9 cellular contexts compared by ENCODE assay signal in the genomic region with DNA sequence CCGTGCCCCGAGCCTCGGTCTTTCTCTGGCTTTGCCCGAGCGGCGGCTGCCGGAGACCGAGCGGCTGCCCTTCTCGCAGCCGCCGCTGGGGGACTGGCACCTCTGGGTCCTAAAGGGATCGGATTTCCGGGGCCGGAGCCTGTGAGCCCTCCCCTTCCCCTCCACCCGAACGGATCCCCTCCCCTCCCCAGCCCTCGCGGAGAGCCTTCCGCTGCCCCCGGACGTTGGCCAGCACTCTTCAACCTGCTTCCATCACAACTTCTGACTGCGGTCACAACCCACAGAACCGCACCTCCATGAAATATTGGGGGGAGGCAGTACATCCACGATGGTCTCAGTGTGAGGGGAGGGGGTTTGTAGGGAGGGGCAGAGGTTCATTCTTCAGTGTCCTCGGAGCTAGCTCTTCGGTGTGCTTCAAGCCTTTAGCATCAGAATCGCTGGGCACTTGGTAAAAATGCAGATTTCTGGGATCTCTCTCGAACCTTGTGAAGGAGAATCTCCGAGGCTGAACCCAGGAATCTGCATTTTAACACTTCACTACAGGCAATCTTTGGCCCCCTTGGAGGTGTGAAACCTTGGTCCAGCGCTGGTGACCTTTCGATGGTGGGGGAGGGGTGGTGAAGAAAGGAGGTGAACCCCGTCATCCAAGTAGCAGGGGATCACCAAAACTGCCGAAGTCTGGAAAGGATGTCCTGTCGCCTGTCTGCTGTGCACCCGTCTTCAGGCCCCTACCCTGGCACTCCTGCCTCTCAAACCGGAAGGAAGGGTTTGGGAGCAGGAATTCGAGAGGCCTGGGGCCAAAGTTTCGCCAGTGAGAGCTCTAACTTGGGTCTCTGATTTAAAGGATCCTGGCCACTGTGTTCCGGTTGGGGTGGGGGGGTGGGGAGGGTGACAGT. TPM values are rescaled to one million over a fixed set of nuclear protein-coding genes. Genes with fewer than 3 reads are reported as not detected.
A peak's percentile ranks its signal among the peaks of the same experiment; 100 is the strongest.
DNase-seq lines count a peak whose midpoint lies in the region; ATAC-seq and TF ChIP-seq lines count a peak whose summit lies in the region.
"Had no signal": no experiment of that assay in that cellular context is flagged by ENCODE, and none has a peak within 500 bp of the region (broad histone marks: within the 10 kb centered on the region; RNA-seq: fewer than 3 reads in every experiment).

No MANE protein-coding gene starts in this region.

- H3K9me3 ChIP-seq in HUES6 (ENCODE audit: control insufficient read depth, insufficient read depth, low read depth, low read length) (no peaks in the 10 kb centered on the region), OCI-LY7 (ENCODE audit: low read length) (no peaks in the 10 kb centered on the region), esophagus (ENCODE audit: control insufficient read depth in 2 of 2, insufficient read depth in 1 of 2, low read depth in 1 of 2, low read length in 1 of 2) (no peaks in the 10 kb centered on the region), mucosa of stomach (ENCODE audit: control insufficient read depth, low read length) (no peaks in the 10 kb centered on the region)

- POLR2A ChIA-PET in OCI-LY7 (lab: Charles Lee): interaction anchor here (0.6 to 2.5 kb wide), 7 partner anchors 10 to 792 kb away, joined by 3 to 20 read pairs (median 4); a partner anchor contains a TSS

- H3K4me1 ChIP-seq in HUES6 (ENCODE audit: control insufficient read depth, insufficient read depth, low read length) (peaks cover 37% of the 10 kb centered on the region), OCI-LY7 (ENCODE audit: insufficient read depth, low read length, poor library complexity, severe bottlenecking) (peaks cover 44% of the 10 kb centered on the region), esophagus (ENCODE audit: control insufficient read depth in 2 of 2, insufficient read depth in 2 of 2, low read length in 1 of 2) (peaks cover 13 to 28% of the 10 kb centered on the region in 2 donors), mucosa of stomach (ENCODE audit: control insufficient read depth, insufficient read depth, low read length) (peaks cover 48% of the 10 kb centered on the region)

- intact Hi-C loops in OCI-LY7 (cut with micrococcal nuclease; ENCODE audit: unreplicated experiment): loop anchor here (1.0 to 10.0 kb wide), 3 partner anchors 10 to 476 kb away; a partner anchor contains a TSS

- peak; percentile 93 for DNase-seq in CD1c-positive myeloid dendritic cell (ENCODE audit: extremely low spot score)
- peak; percentile 95 for DNase-seq in OCI-LY7 (ENCODE audit: low spot score)
- DNase-seq in activated T-cell treated with anti-CD3 and anti-CD28 coated beads, Interleukin-2, amount 50 U/mL, for 24 hours: peak; percentile 89
- peak; percentile 54 to 73 for DNase-seq in stimulated activated CD8-positive, alpha-beta memory T cell treated with anti-CD3 and anti-CD28 coated beads, Interleukin-4, amount 100 ng/mL, for 4 hours (ENCODE audit: low read depth in 2 of 2, low spot score in 1 of 2)

- WGBS in esophagus, 2 donors: 0 to 1% methylated on average over 29 to 40 of the region's 40 CpGs

- H3K9ac ChIP-seq in HUES6 (ENCODE audit: low read length) (peak overlapping the region; percentile 66), mucosa of stomach (ENCODE audit: low read length) (peak overlapping the region; percentile 77)

- H3K4me3 ChIP-seq in HUES6 (ENCODE audit: low read depth, low read length) (peak overlapping the region; percentile 91), OCI-LY7 (ENCODE audit: low read depth, low read length, poor library complexity, severe bottlenecking) (peak overlapping the region; percentile 89), esophagus (ENCODE audit: low read depth in 1 of 2, low read length in 2 of 2) (peak overlapping the region; percentile 75 to 81), mucosa of stomach (ENCODE audit: low read length) (peak overlapping the region; percentile 83)

- H3K36me3 ChIP-seq in HUES6 (ENCODE audit: control insufficient read depth, insufficient read depth, low read length) (no peaks in the 10 kb centered on the region), OCI-LY7 (ENCODE audit: insufficient read depth, low read length) (peaks cover 27% of the 10 kb centered on the region), esophagus (ENCODE audit: control insufficient read depth in 2 of 2, insufficient read depth in 2 of 2, low read length in 1 of 2) (peaks cover 0 to 2% of the 10 kb centered on the region in 2 donors), mucosa of stomach (ENCODE audit: control insufficient read depth, insufficient read depth, low read length) (no peaks in the 10 kb centered on the region)

- TSS peak; percentile 61 for BruUV-seq in OCI-LY7 (replicated peaks; lab: Mats Ljungman, UMichigan)

- no peaks in the 10 kb centered on the region for H3K9me2 ChIP-seq in OCI-LY7 (ENCODE audit: insufficient read depth, low read length)

- peak overlapping the region; percentile 94 for H3K27ac Mint-ChIP-seq in activated T-cell treated with anti-CD3 and anti-CD28 coated beads, Interleukin-2, amount 50 U/mL, for 24 hours

- peaks cover 27% of the 10 kb centered on the region for H3K36me3 Mint-ChIP-seq in activated T-cell treated with anti-CD3 and anti-CD28 coated beads, Interleukin-2, amount 50 U/mL, for 24 hours (ENCODE audit: low read depth)

- peak overlapping the region; percentile 64; the same call in 1 of the 2 replicates for H2AFZ ChIP-seq in OCI-LY7 (ENCODE audit: low read length)

- H3K79me2 ChIP-seq in OCI-LY7 (ENCODE audit: insufficient read depth, low read depth, low read length): peaks cover 45% of the 10 kb centered on the region

- H3K27me3 Mint-ChIP-seq in activated T-cell treated with anti-CD3 and anti-CD28 coated beads, Interleukin-2, amount 50 U/mL, for 24 hours: no peaks in the 10 kb centered on the region

- no peaks in the 10 kb centered on the region for H3K9me3 Mint-ChIP-seq in activated T-cell treated with anti-CD3 and anti-CD28 coated beads, Interleukin-2, amount 50 U/mL, for 24 hours

- H3K4me3 Mint-ChIP-seq in activated T-cell treated with anti-CD3 and anti-CD28 coated beads, Interleukin-2, amount 50 U/mL, for 24 hours: peak overlapping the region; percentile 85

- H3K27ac ChIP-seq in HUES6 (ENCODE audit: low read depth, low read length) (no peak overlapping the region; the same call in 1 of the 2 replicates), OCI-LY7 (ENCODE audit: low read depth, low read length, poor library complexity, severe bottlenecking) (peak overlapping the region; percentile 87), esophagus (ENCODE audit: low read depth in 2 of 2, low read length in 1 of 2) (peak overlapping the region; percentile 82 to 91)

- H3K4me2 ChIP-seq in OCI-LY7 (ENCODE audit: low read length): peak overlapping the region; percentile 98

- CTCF ChIA-PET in OCI-LY7 (lab: Charles Lee; ENCODE audit: unreplicated experiment): interaction anchor here (0.6 to 1.6 kb wide), 5 partner anchors 8 to 57 kb away, joined by 3 to 5 read pairs (median 4); no protein-coding TSS in a partner anchor

- H3K27me3 ChIP-seq in HUES6 (ENCODE audit: control insufficient read depth, insufficient read depth, low read length) (peaks cover 15% of the 10 kb centered on the region; the same call in 1 of the 2 replicates), esophagus (ENCODE audit: control insufficient read depth in 1 of 2, insufficient read depth in 2 of 2, low read length in 2 of 2) (no peaks in the 10 kb centered on the region), mucosa of stomach (ENCODE audit: control insufficient read depth, insufficient read depth, low read length) (no peaks in the 10 kb centered on the region)

- ATAC-seq in GM19372 (IDR thresholded peaks at IDR 0.05; ENCODE audit: low read depth, unreplicated experiment): peak; percentile 47

- TF ChIP-seq CTCF in OCI-LY7 (conservative IDR thresholded peaks at IDR 0.05; ENCODE audit: low read length): peak; percentile 60

- peaks cover 47% of the 10 kb centered on the region for H3K4me1 Mint-ChIP-seq in activated T-cell treated with anti-CD3 and anti-CD28 coated beads, Interleukin-2, amount 50 U/mL, for 24 hours (ENCODE audit: low read depth)

- H4K20me1 ChIP-seq in OCI-LY7 (ENCODE audit: insufficient read depth, low read length): peaks cover 17% of the 10 kb centered on the region

RNA-seq across cellular contexts. Expression of a gene that starts 0.8 kb away (rescaled TPM):
- 45.3 and 73.2 TPM in 2 replicates for total RNA-seq in OCI-LY7 (2014; rRNA removed; shearing (Covaris generic))
- 73.9 and 87.0 TPM in 2 replicates for total RNA-seq in OCI-LY7 (2022)
- polyA plus RNA-seq in esophagus: 10 to 100 TPM; 15.4 to 31.3 TPM

RNA-seq across cellular contexts. Expression of a gene that starts 14.5 kb away (rescaled TPM):
- 0.57 TPM in 1 of 2 replicates, not detected in the other for total RNA-seq in OCI-LY7 (2014; rRNA removed; shearing (Covaris generic))
- 1.1 TPM in 1 of 2 replicates, not detected in the other for total RNA-seq in OCI-LY7 (2022)
- polyA plus RNA-seq in esophagus: 1 to 10 TPM; 7.1 to 10.0 TPM
- total RNA-seq: glomerular endothelial cell had no signal

RNA-seq across cellular contexts. Expression of a gene that starts 21.3 kb away (rescaled TPM):
- total RNA-seq in OCI-LY7 (2014; rRNA removed; shearing (Covaris generic)): not detected in 2 replicates
- 0.13 and 0.59 TPM in 2 replicates for total RNA-seq in OCI-LY7 (2022)
- under 1 TPM; 0.37 to 0.44 TPM for polyA plus RNA-seq in esophagus

RNA-seq across cellular contexts. Expression of a gene that starts 50.1 kb away (rescaled TPM):
- total RNA-seq in OCI-LY7 (2014; rRNA removed; shearing (Covaris generic)): not detected in 2 replicates
- total RNA-seq in OCI-LY7 (2022): not detected in 2 replicates
- polyA plus RNA-seq in esophagus: 10 to 100 TPM; 11.8 to 12.8 TPM

RNA-seq across cellular contexts. Expression of a gene that starts 56.1 kb away (rescaled TPM):
- 10.4 and 21.8 TPM in 2 replicates for total RNA-seq in OCI-LY7 (2014; rRNA removed; shearing (Covaris generic))
- total RNA-seq in OCI-LY7 (2022): 27.7 and 30.1 TPM in 2 replicates
- polyA plus RNA-seq in esophagus: 10 to 100 TPM; 12.1 to 13.5 TPM
